In the genomic region with DNA sequence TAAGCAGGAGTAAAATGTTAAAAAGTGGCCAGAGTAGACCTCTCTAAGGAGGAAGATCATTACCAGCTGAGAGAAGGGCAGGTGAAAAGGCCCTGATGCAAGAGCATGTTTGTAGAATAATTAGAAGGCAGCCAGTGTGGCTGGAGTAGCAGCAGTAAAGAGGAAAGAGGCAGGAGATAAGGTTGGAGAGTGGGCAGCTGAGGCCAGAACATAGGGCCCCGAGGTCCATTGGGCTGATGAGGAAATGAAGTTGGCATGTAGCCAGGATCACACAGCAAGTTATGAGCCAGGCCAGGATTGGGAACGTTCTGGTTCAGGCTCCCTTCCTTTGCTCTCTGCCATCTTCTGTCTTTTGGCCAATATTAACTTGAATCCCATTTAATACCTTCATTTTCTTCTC, we compare ENCODE assay signal across 1 cellular context.
TF ChIP-seq lines count a peak whose summit lies in the region.

No MANE protein-coding gene starts in this region.

TF ChIP-seq in HepG2, 621 proteins besides CTCF, POLR2A, EP300 and RAD21 (continued from another document):
- TF ChIP-seq, protein P1, sequence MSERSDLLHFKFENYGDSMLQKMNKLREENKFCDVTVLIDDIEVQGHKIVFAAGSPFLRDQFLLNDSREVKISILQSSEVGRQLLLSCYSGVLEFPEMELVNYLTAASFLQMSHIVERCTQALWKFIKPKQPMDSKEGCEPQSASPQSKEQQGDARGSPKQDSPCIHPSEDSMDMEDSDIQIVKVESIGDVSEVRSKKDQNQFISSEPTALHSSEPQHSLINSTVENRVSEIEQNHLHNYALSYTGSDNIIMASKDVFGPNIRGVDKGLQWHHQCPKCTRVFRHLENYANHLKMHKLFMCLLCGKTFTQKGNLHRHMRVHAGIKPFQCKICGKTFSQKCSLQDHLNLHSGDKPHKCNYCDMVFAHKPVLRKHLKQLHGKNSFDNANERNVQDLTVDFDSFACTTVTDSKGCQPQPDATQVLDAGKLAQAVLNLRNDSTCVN (CRISPR knock-in tag; IDR thresholded peaks at IDR 0.05; ENCODE audit: borderline replicate concordance), result peak; percentile 16; the same call in 1 of the 2 replicates
- TF ChIP-seq BCL6 (CRISPR knock-in tag; IDR thresholded peaks at IDR 0.05), result 0 out of 2 replicates have a peak, but pooled peaks have one; percentile 29
- TF ChIP-seq ZNF792 (CRISPR knock-in tag; IDR thresholded peaks at IDR 0.05), result no peak
- TF ChIP-seq LCORL (IDR thresholded peaks at IDR 0.05), result peak; percentile 67
- TF ChIP-seq LCORL (CRISPR knock-in tag; IDR thresholded peaks at IDR 0.05), result no peak
- TF ChIP-seq ZNF431 (CRISPR knock-in tag; IDR thresholded peaks at IDR 0.05; ENCODE audit: borderline replicate concordance, low read depth), result no peak
- TF ChIP-seq CHD4 (IDR thresholded peaks at IDR 0.05; ENCODE audit: borderline replicate concordance, low read length), result 0 out of 2 replicates have a peak, but pooled peaks have one; percentile 34
- 0 out of 2 replicates have a peak, but pooled peaks have one; percentile 37 for TF ChIP-seq ZNF501 (CRISPR knock-in tag; IDR thresholded peaks at IDR 0.05)
- TF ChIP-seq, protein P2, sequence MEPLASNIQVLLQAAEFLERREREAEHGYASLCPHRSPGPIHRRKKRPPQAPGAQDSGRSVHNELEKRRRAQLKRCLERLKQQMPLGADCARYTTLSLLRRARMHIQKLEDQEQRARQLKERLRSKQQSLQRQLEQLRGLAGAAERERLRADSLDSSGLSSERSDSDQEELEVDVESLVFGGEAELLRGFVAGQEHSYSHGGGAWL (CRISPR knock-in tag; IDR thresholded peaks at IDR 0.05), result no peak
- no peak for TF ChIP-seq MXI1 (IDR thresholded peaks at IDR 0.05; ENCODE audit: borderline replicate concordance, low read depth, low read length)
- TF ChIP-seq CEBPG (CRISPR knock-in tag; IDR thresholded peaks at IDR 0.05), result peak; percentile 43; the same call in 1 of the 2 replicates
- TF ChIP-seq ZNF629 (CRISPR knock-in tag; conservative IDR thresholded peaks at IDR 0.05), result 0 out of 2 replicates have a peak, but pooled peaks have one; percentile 4
- TF ChIP-seq, protein P3, sequence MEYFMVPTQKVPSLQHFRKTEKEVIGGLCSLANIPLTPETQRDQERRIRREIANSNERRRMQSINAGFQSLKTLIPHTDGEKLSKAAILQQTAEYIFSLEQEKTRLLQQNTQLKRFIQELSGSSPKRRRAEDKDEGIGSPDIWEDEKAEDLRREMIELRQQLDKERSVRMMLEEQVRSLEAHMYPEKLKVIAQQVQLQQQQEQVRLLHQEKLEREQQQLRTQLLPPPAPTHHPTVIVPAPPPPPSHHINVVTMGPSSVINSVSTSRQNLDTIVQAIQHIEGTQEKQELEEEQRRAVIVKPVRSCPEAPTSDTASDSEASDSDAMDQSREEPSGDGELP (IDR thresholded peaks at IDR 0.05; ENCODE audit: borderline replicate concordance, low read depth), result peak; percentile 33; the same call in 1 of the 2 replicates
- TF ChIP-seq, protein P4, sequence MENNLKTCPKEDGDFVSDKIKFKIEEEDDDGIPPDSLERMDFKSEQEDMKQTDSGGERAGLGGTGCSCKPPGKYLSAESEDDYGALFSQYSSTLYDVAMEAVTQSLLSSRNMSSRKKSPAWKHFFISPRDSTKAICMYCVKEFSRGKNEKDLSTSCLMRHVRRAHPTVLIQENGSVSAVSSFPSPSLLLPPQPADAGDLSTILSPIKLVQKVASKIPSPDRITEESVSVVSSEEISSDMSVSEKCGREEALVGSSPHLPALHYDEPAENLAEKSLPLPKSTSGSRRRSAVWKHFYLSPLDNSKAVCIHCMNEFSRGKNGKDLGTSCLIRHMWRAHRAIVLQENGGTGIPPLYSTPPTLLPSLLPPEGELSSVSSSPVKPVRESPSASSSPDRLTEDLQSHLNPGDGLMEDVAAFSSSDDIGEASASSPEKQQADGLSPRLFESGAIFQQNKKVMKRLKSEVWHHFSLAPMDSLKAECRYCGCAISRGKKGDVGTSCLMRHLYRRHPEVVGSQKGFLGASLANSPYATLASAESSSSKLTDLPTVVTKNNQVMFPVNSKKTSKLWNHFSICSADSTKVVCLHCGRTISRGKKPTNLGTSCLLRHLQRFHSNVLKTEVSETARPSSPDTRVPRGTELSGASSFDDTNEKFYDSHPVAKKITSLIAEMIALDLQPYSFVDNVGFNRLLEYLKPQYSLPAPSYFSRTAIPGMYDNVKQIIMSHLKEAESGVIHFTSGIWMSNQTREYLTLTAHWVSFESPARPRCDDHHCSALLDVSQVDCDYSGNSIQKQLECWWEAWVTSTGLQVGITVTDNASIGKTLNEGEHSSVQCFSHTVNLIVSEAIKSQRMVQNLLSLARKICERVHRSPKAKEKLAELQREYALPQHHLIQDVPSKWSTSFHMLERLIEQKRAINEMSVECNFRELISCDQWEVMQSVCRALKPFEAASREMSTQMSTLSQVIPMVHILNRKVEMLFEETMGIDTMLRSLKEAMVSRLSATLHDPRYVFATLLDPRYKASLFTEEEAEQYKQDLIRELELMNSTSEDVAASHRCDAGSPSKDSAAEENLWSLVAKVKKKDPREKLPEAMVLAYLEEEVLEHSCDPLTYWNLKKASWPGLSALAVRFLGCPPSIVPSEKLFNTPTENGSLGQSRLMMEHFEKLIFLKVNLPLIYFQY (CRISPR knock-in tag; IDR thresholded peaks at IDR 0.05; ENCODE audit: borderline replicate concordance), result 0 out of 2 replicates have a peak, but pooled peaks have one; percentile 47
- peak; percentile 90 for TF ChIP-seq ZNF12 (CRISPR knock-in tag; IDR thresholded peaks at IDR 0.05)
- peak; percentile 21; the same call in 1 of the 2 replicates for TF ChIP-seq HDAC2 (CRISPR knock-in tag; IDR thresholded peaks at IDR 0.05)
- TF ChIP-seq GABPB1 (CRISPR knock-in tag; IDR thresholded peaks at IDR 0.05), result no peak
- no peak for TF ChIP-seq ZNF777 (CRISPR knock-in tag; IDR thresholded peaks at IDR 0.05)
TF ChIP-seq in HepG2: peak in this region for 14.
